In the genomic region with DNA sequence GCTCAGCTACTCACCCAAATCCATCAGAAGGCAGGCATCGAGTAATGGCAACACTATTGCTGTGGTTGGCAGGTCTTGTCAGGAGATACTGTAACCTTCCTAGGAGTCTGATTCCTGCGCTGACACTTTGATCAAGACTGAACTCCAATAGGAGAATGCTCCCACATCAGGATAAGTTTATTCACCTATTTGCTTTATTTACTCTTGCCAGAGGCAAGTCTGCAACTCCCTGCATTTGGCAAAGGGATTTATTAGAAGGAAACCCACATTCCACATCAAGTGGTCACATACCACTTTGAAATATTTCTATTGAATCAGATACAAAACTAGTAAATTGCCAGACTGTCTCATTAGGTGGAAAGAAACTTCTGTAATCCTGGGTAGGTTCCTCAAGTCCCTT, we compare ENCODE assay signal across 20 cellular contexts. TPM values are rescaled to one million over a fixed set of nuclear protein-coding genes. Genes with fewer than 3 reads are reported as not detected.
A peak's percentile ranks its signal among the peaks of the same experiment; 100 is the strongest.
DNase-seq lines count a peak whose midpoint lies in the region; ATAC-seq lines count a peak whose summit lies in the region.
"Had no signal": no experiment of that assay in that cellular context is flagged by ENCODE, and none has a peak within 500 bp of the region (broad histone marks: within the 10 kb centered on the region; RNA-seq: fewer than 3 reads in every experiment).

No MANE protein-coding gene starts in this region.

- peak overlapping the region in 5 of 6 donors; percentile 54 to 89 (median 70) for H3K27ac Mint-ChIP-seq in immature natural killer cell
- H3K27ac Mint-ChIP-seq: activated naive CD8-positive, alpha-beta T cell treated with anti-CD3 and anti-CD28 coated beads, Interleukin-2, amount 10 ng/mL, durations not matched to agents 7 days and 5 days; activated T-helper 1 cell treated with anti-CD3 and anti-CD28 coated beads, Interleukin-12 subunit alpha, Interleukin-12 subunit beta, Interleukin-2, Interleukin-4 antibody, amounts not matched to agents 30 ng/mL and 10 ng/mL and 1 ng/mL, durations not matched to agents 14 hours and 24 hours and 36 hours had no signal

- DNase-seq in EL (peak; percentile 77), LHCN-M2 (ENCODE audit: low read depth) (peak; percentile 24), astrocyte of the hippocampus (ENCODE audit: low read depth, low spot score) (peak; percentile 82), immature natural killer cell (no peak), cerebellar nuclear complex (lab: John Stamatoyannopoulos, UW) (no peak), epidermal melanocyte (ENCODE audit: insufficient read length, low spot score) (no peak)
- DNase-seq: activated CD4-positive, CD25-positive, alpha-beta regulatory T cell; activated CD8-positive, alpha-beta memory T cell treated with anti-CD3 and anti-CD28 coated beads for 24 hours; activated naive CD8-positive, alpha-beta T cell treated with anti-CD3 and anti-CD28 coated beads, Interleukin-2, amount 10 ng/mL, durations not matched to agents 7 days and 5 days; C1 segment of cervical spinal cord; caudate nucleus; effector CD4-positive, alpha-beta T cell; NCI-H187; NCI-H446 treated with DMSO at 0.1 percent for 48 hours; Right ventricle myocardium superior; stimulated activated CD4-positive, alpha-beta T cell treated with anti-CD3 and anti-CD28 coated beads, Interleukin-12 subunit alpha, Interleukin-12 subunit beta, amount 100 ng/mL, for 4 hours; T-helper 1 cell had no signal

- peaks cover 92 to 97% of the 10 kb centered on the region in 2 donors for H3K4me1 Mint-ChIP-seq in immature natural killer cell

- H3K27me3 Mint-ChIP-seq in immature natural killer cell (ENCODE audit: low read depth in 3 of 3), result peaks cover 0 to 5% (median 0%) of the 10 kb centered on the region in 3 donors
- H3K27me3 Mint-ChIP-seq: activated naive CD8-positive, alpha-beta T cell treated with anti-CD3 and anti-CD28 coated beads, Interleukin-2, amount 10 ng/mL, durations not matched to agents 7 days and 5 days had no signal

- ATAC-seq in GM21526 (IDR thresholded peaks at IDR 0.05; ENCODE audit: low FRiP score, unreplicated experiment) (no peak), HG02759 (IDR thresholded peaks at IDR 0.05; ENCODE audit: unreplicated experiment) (no peak)

- no peaks in the 10 kb centered on the region for H3K9me3 Mint-ChIP-seq in immature natural killer cell
- H3K9me3 Mint-ChIP-seq: activated naive CD8-positive, alpha-beta T cell treated with anti-CD3 and anti-CD28 coated beads, Interleukin-2, amount 10 ng/mL, durations not matched to agents 7 days and 5 days; activated T-helper 1 cell treated with anti-CD3 and anti-CD28 coated beads, Interleukin-12 subunit alpha, Interleukin-12 subunit beta, Interleukin-2, Interleukin-4 antibody, amounts not matched to agents 30 ng/mL and 10 ng/mL and 1 ng/mL, durations not matched to agents 14 hours and 24 hours and 36 hours had no signal

- peak overlapping the region in 4 of 5 donors; percentile 28 to 46 (median 39) for H3K4me3 Mint-ChIP-seq in immature natural killer cell
- H3K4me3 Mint-ChIP-seq: activated naive CD8-positive, alpha-beta T cell treated with anti-CD3 and anti-CD28 coated beads, Interleukin-2, amount 10 ng/mL, durations not matched to agents 7 days and 5 days; activated T-helper 1 cell treated with anti-CD3 and anti-CD28 coated beads, Interleukin-12 subunit alpha, Interleukin-12 subunit beta, Interleukin-2, Interleukin-4 antibody, amounts not matched to agents 30 ng/mL and 10 ng/mL and 1 ng/mL, durations not matched to agents 14 hours and 24 hours and 36 hours had no signal

- H3K36me3 Mint-ChIP-seq in immature natural killer cell, result no peaks in the 10 kb centered on the region

RNA-seq across cellular contexts. Expression of gene ZFAND3, which starts 43.5 kb away (rescaled TPM):
- total RNA-seq in LHCN-M2 (2014; rRNA removed), result 14.7 and 19.9 TPM in 2 replicates
- polyA plus RNA-seq in LHCN-M2 (2012), result 78.8 TPM
- 10 to 100 TPM in 1 of 3 donors, 1 to 10 TPM in 2; 3.1 to 10.2 (median 3.9) TPM for polyA plus RNA-seq in immature natural killer cell

Comparison
In these comparisons a context has a peak if more than half of its experiments do, and no peak if none do; other contexts are left out.
1. DNase-seq: peak in EL (single experiment), LHCN-M2 (single experiment) and astrocyte of the hippocampus (single experiment); none in immature natural killer cell (0 of 3), cerebellar nuclear complex (0 of 2) and epidermal melanocyte (single experiment).